28 cellular contexts compared by ENCODE assay signal in genomic region chr6:64973142-64973541, GRCh38.
"Had no signal": no experiment of that assay in that cellular context is flagged by ENCODE, and none has a peak within 500 bp of the region (broad histone marks: within the 10 kb centered on the region; RNA-seq: fewer than 3 reads in every experiment).

No MANE protein-coding gene starts in this region.

- FAIRE-seq: colon, endometrium, endothelial cell of umbilical vein, frontal cortex had no signal

- H3K4me1 ChIP-seq: colonic mucosa, esophagus muscularis mucosa, esophagus squamous epithelium, foreskin keratinocyte, gastrocnemius medialis, gastroesophageal sphincter, heart left ventricle, heart right ventricle had no signal

- H3K36me3 ChIP-seq: colonic mucosa, esophagus muscularis mucosa, esophagus squamous epithelium, gastrocnemius medialis, gastroesophageal sphincter, heart left ventricle, heart right ventricle had no signal

- H3K27me3 ChIP-seq: colonic mucosa, dorsolateral prefrontal cortex, esophagus muscularis mucosa, esophagus squamous epithelium, foreskin keratinocyte, gastrocnemius medialis, gastroesophageal sphincter, heart left ventricle, heart right ventricle had no signal

- H3K9me3 ChIP-seq: colonic mucosa, esophagus muscularis mucosa, esophagus squamous epithelium, gastrocnemius medialis, gastroesophageal sphincter, heart left ventricle, heart right ventricle had no signal

- H3K27ac ChIP-seq: colonic mucosa, coronary artery, dorsolateral prefrontal cortex, epithelial cell of prostate, esophagus muscularis mucosa, esophagus squamous epithelium, foreskin keratinocyte, gastrocnemius medialis, gastroesophageal sphincter, heart left ventricle, heart right ventricle had no signal

- ATAC-seq: effector memory CD8-positive, alpha-beta T cell; esophagus mucosa; foreskin keratinocyte; gastrocnemius medialis; gastroesophageal sphincter; heart left ventricle; heart right ventricle had no signal

- DNase-seq: colonic mucosa; cortex of kidney; dermis blood vessel endothelial cell; dorsolateral prefrontal cortex; effector CD4-positive, alpha-beta T cell; effector CD8-positive, alpha-beta T cell; effector memory CD4-positive, alpha-beta T cell; effector memory CD8-positive, alpha-beta T cell; endodermal cell; erythroblast; esophagus squamous epithelium; foreskin fibroblast; foreskin keratinocyte; foreskin melanocyte; gastrocnemius medialis; glutamatergic neuron; head of caudate nucleus; heart left ventricle; heart right ventricle had no signal

- H3K4me3 ChIP-seq: colonic mucosa, coronary artery, dorsolateral prefrontal cortex, esophagus muscularis mucosa, esophagus squamous epithelium, gastrocnemius medialis, gastroesophageal sphincter, heart left ventricle, heart right ventricle had no signal
